Comparison of ENCODE assay signal across 1 cellular context in the genomic region with DNA sequence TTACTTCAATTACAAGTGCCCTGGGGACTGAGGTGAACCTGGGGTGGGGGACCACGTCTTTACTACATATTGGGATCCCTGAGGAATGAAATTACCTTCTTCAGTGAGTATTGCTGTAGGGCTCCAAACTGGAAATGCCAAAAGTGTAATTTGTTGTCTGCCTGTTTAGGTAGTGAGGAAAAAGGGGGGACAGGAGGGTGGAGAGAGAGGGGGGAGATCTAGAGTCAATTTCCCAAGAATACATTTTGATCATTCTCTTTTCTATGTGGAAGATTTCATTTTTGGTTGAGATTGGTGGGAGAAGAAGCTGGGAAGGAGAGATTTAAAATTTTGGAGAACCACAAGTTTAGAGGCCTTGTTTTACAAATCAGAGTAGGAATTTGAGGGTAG.
TF ChIP-seq lines count a peak whose summit lies in the region.

No MANE protein-coding gene starts in this region.

TF ChIP-seq in HEK293, 187 proteins besides CTCF, POLR2A, EP300 and RAD21 (continued from another document):
- TF ChIP-seq, protein P1, sequence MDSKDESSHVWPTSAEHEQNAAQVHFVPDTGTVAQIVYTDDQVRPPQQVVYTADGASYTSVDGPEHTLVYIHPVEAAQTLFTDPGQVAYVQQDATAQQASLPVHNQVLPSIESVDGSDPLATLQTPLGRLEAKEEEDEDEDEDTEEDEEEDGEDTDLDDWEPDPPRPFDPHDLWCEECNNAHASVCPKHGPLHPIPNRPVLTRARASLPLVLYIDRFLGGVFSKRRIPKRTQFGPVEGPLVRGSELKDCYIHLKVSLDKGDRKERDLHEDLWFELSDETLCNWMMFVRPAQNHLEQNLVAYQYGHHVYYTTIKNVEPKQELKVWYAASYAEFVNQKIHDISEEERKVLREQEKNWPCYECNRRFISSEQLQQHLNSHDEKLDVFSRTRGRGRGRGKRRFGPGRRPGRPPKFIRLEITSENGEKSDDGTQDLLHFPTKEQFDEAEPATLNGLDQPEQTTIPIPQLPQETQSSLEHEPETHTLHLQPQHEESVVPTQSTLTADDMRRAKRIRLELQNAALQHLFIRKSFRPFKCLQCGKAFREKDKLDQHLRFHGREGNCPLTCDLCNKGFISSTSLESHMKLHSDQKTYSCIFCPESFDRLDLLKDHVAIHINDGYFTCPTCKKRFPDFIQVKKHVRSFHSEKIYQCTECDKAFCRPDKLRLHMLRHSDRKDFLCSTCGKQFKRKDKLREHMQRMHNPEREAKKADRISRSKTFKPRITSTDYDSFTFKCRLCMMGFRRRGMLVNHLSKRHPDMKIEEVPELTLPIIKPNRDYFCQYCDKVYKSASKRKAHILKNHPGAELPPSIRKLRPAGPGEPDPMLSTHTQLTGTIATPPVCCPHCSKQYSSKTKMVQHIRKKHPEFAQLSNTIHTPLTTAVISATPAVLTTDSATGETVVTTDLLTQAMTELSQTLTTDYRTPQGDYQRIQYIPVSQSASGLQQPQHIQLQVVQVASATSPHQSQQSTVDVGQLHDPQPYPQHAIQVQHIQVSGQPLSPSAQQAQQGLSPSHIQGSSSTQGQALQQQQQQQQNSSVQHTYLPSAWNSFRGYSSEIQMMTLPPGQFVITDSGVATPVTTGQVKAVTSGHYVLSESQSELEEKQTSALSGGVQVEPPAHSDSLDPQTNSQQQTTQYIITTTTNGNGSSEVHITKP (tag by site-specific recombination; IDR thresholded peaks at IDR 0.05): peak; percentile 49
